8 cellular contexts compared by ENCODE assay signal in genomic region chr1:145985129-145985501, GRCh38. TPM values are rescaled to one million over a fixed set of nuclear protein-coding genes. Genes with fewer than 3 reads are reported as not detected.
A peak's percentile ranks its signal among the peaks of the same experiment; 100 is the strongest.
DNase-seq lines count a peak whose midpoint lies in the region; ATAC-seq, FAIRE-seq and TF ChIP-seq lines count a peak whose summit lies in the region.

No MANE protein-coding gene starts in this region.

- H3K4me1 Mint-ChIP-seq in CD4-positive, CD25-positive, alpha-beta regulatory T cell: peaks cover 20 to 56% (median 51%) of the 10 kb centered on the region in 4 donors

- no peaks in the 10 kb centered on the region for H3K36me3 Mint-ChIP-seq in CD4-positive, CD25-positive, alpha-beta regulatory T cell

- H3K27ac Mint-ChIP-seq in CD4-positive, CD25-positive, alpha-beta regulatory T cell: peak overlapping the region; percentile 91 to 97 (median 91)

- intact Hi-C loops in pancreas (cut with DNase I): no loop called here

- 37 to 40% methylated on average over 2 of the region's 2 CpGs for WGBS in esophagus, 2 donors
- WGBS in pancreas, 2 donors: 42 to 48% methylated on average over 2 of the region's 2 CpGs

- TF ChIP-seq CTCF in RWPE2 (IDR thresholded peaks at IDR 0.05; ENCODE audit: poor library complexity, severe bottlenecking) (no peak), pancreas (IDR thresholded peaks at IDR 0.05) (no peak)

- H3K4me1 ChIP-seq in CD4-positive, CD25-positive, alpha-beta regulatory T cell (ENCODE audit: control insufficient read depth, insufficient read depth, low read length, poor library complexity, severe bottlenecking): peaks cover 67% of the 10 kb centered on the region
- H3K4me1 ChIP-seq in RWPE2 (ENCODE audit: insufficient read depth, poor library complexity, severe bottlenecking) (peaks cover 14% of the 10 kb centered on the region), esophagus (ENCODE audit: control insufficient read depth in 2 of 2, insufficient read depth in 2 of 2, low read length in 1 of 2) (peaks cover 4 to 6% of the 10 kb centered on the region in 2 donors), pancreas (peaks cover 40 to 61% (median 57%) of the 10 kb centered on the region in 3 donors)

- H3K36me3 ChIP-seq in CD4-positive, CD25-positive, alpha-beta regulatory T cell (ENCODE audit: control insufficient read depth, insufficient read depth, low read length): no peaks in the 10 kb centered on the region
- no peaks in the 10 kb centered on the region for H3K36me3 ChIP-seq in RWPE2 (ENCODE audit: low read depth)
- H3K36me3 ChIP-seq in esophagus (ENCODE audit: control insufficient read depth in 2 of 2, insufficient read depth in 2 of 2, low read length in 1 of 2): no peaks in the 10 kb centered on the region
- no peaks in the 10 kb centered on the region for H3K36me3 ChIP-seq in pancreas

- ATAC-seq in CD4-positive, CD25-positive, alpha-beta regulatory T cell (ENCODE audit: low read depth in 2 of 2): no peak
- ATAC-seq in RWPE2 (ENCODE audit: low read depth): no peak; the same call in 1 of the 3 replicates
- ATAC-seq in pancreas: peak in 2 of 4 donors; percentile 0 to 13
- ATAC-seq in HG03354 (IDR thresholded peaks at IDR 0.05; ENCODE audit: poor library complexity, severe bottlenecking, unreplicated experiment): no peak

- no peak for FAIRE-seq in pancreas (lab: Jason Lieb, UNC)

- peak overlapping the region in 3 of 4 donors; percentile 69 to 87 (median 85) for H3K4me3 Mint-ChIP-seq in CD4-positive, CD25-positive, alpha-beta regulatory T cell

- no peaks in the 10 kb centered on the region for H3K27me3 Mint-ChIP-seq in CD4-positive, CD25-positive, alpha-beta regulatory T cell

- no peaks in the 10 kb centered on the region for H3K27me3 ChIP-seq in CD4-positive, CD25-positive, alpha-beta regulatory T cell (ENCODE audit: control insufficient read depth, insufficient read depth, low read length)
- H3K27me3 ChIP-seq in RWPE2 (ENCODE audit: insufficient read depth, poor library complexity, severe bottlenecking) (no peaks in the 10 kb centered on the region), esophagus (ENCODE audit: control insufficient read depth in 1 of 2, insufficient read depth in 2 of 2, low read length in 2 of 2) (no peaks in the 10 kb centered on the region), pancreas (no peaks in the 10 kb centered on the region)

- H3K27ac ChIP-seq in CD4-positive, CD25-positive, alpha-beta regulatory T cell (ENCODE audit: insufficient read depth, low read length, poor library complexity, severe bottlenecking): peak overlapping the region; percentile 95
- H3K27ac ChIP-seq in RWPE2 (ENCODE audit: poor library complexity, severe bottlenecking): peak overlapping the region; percentile 56
- H3K27ac ChIP-seq in esophagus (ENCODE audit: low read depth in 2 of 2, low read length in 1 of 2): peak overlapping the region; percentile 69 to 96
- peak overlapping the region; percentile 40 to 84 (median 60) for H3K27ac ChIP-seq in pancreas

- DNase-seq in CD4-positive, CD25-positive, alpha-beta regulatory T cell: no peak
- no peak for DNase-seq in RWPE2 (ENCODE audit: low spot score)
- peak in 2 of 6 donors; percentile 33 to 49 for DNase-seq in pancreas
- DNase-seq in SKM-1 treated with dmso at 0.1 percent for 144 hours (lab: John Stamatoyannopoulos, UW; ENCODE audit: unreplicated experiment): no peak
- DNase-seq in NCI-H82 treated with DMSO at 0.1 percent for 48 hours (lab: John Stamatoyannopoulos, UW; ENCODE audit: unreplicated experiment): no peak
- no peak for DNase-seq in foreskin melanocyte

- H3K9me3 ChIP-seq in CD4-positive, CD25-positive, alpha-beta regulatory T cell (ENCODE audit: control insufficient read depth in 2 of 2, low read length in 2 of 2): no peaks in the 10 kb centered on the region
- H3K9me3 ChIP-seq in RWPE2 (ENCODE audit: severe bottlenecking) (no peaks in the 10 kb centered on the region), esophagus (ENCODE audit: control insufficient read depth in 2 of 2, insufficient read depth in 1 of 2, low read depth in 1 of 2, low read length in 1 of 2) (no peaks in the 10 kb centered on the region), pancreas (no peaks in the 10 kb centered on the region)

- no peaks in the 10 kb centered on the region for H3K9me3 Mint-ChIP-seq in CD4-positive, CD25-positive, alpha-beta regulatory T cell

- peak overlapping the region; percentile 65 for H3K4me3 ChIP-seq in CD4-positive, CD25-positive, alpha-beta regulatory T cell (ENCODE audit: low read depth, low read length)
- H3K4me3 ChIP-seq in RWPE2 (ENCODE audit: severe bottlenecking) (no peak overlapping the region), esophagus (ENCODE audit: low read depth in 1 of 2, low read length in 2 of 2) (peak overlapping the region in 1 of 2 donors; percentile 21), pancreas (peak overlapping the region in 1 of 4 donors; percentile 12)

RNA-seq across cellular contexts. Expression of gene TXNIP, which starts 11.3 kb away (rescaled TPM):
- 1,496 TPM for total RNA-seq in CD4-positive, CD25-positive, alpha-beta regulatory T cell
- polyA plus RNA-seq in CD4-positive, CD25-positive, alpha-beta regulatory T cell: 1,000 to 10,000 TPM; 2,637 to 4,955 (median 3,590) TPM
- polyA plus RNA-seq in esophagus: 100 to 1,000 TPM in 1 of 2 donors, 10 to 100 TPM in 1; 77.5 to 235 TPM
- 100 to 1,000 TPM; 167 to 491 (median 295) TPM for total RNA-seq in pancreas
- polyA plus RNA-seq in pancreas: 100 to 1,000 TPM; 105 to 224 TPM

RNA-seq across cellular contexts. Expression of gene POLR3GL, which starts 20.6 kb away (rescaled TPM):
- 30.8 TPM for total RNA-seq in CD4-positive, CD25-positive, alpha-beta regulatory T cell
- polyA plus RNA-seq in CD4-positive, CD25-positive, alpha-beta regulatory T cell: 100 to 1,000 TPM; 103 to 129 (median 109) TPM
- polyA plus RNA-seq in esophagus (10 to 100 TPM; 12.8 to 13.7 TPM), pancreas (10 to 100 TPM; 14.6 to 27.6 TPM)
- 10 to 100 TPM in 1 of 6 donors, 1 to 10 TPM in 5; 3.9 to 10.8 (median 5.7) TPM for total RNA-seq in pancreas

RNA-seq across cellular contexts. Expression of gene ANKRD34A, which starts 20.7 kb away (rescaled TPM):
- total RNA-seq in CD4-positive, CD25-positive, alpha-beta regulatory T cell: 1.6 TPM
- polyA plus RNA-seq in CD4-positive, CD25-positive, alpha-beta regulatory T cell: under 1 TPM; 0.07 to 0.45 (median 0.31) TPM
- polyA plus RNA-seq in esophagus (under 1 TPM; 0.27 to 0.47 TPM), pancreas (under 1 TPM; 0.34 to 0.38 TPM)
- under 1 TPM; 0.04 to 0.28 (median 0.18) TPM for total RNA-seq in pancreas

RNA-seq across cellular contexts. Expression of gene LIX1L, which starts 27.3 kb away (rescaled TPM):
- 36.2 TPM for total RNA-seq in CD4-positive, CD25-positive, alpha-beta regulatory T cell
- polyA plus RNA-seq in CD4-positive, CD25-positive, alpha-beta regulatory T cell: 10 to 100 TPM; 21.7 to 26.9 (median 25.9) TPM
- polyA plus RNA-seq in esophagus (1 to 10 TPM; 2.1 to 2.9 TPM), pancreas (1 to 10 TPM; 2.9 to 6.8 TPM)
- total RNA-seq in pancreas: 10 to 100 TPM in 1 of 6 donors, 1 to 10 TPM in 5; 3.3 to 10.3 (median 5.8) TPM

RNA-seq across cellular contexts. Expression of gene HJV, which starts 36.4 kb away (rescaled TPM):
- not detected for total RNA-seq in CD4-positive, CD25-positive, alpha-beta regulatory T cell
- not detected for polyA plus RNA-seq in CD4-positive, CD25-positive, alpha-beta regulatory T cell
- not detected for polyA plus RNA-seq in esophagus
- not detected for total RNA-seq in pancreas
- polyA plus RNA-seq in pancreas: under 1 TPM in 1 of 2 donors, not detected in 1; 0.07 TPM

Comparison
In these comparisons a context has a peak if more than half of its experiments do, and no peak if none do; other contexts are left out.
1. RNA of gene TXNIP, which starts 11.3 kb away (polyA plus RNA-seq): 2,637 to 4,955 TPM in CD4-positive, CD25-positive, alpha-beta regulatory T cell; 77.5 to 235 TPM in esophagus and 105 to 224 TPM in pancreas; every median in the first group is over 10 times any median in the second.
2. Peak in every context shown above with its lines, with median percentiles within 50 percentile points of each other: H3K27ac ChIP-seq.